Comparison of ENCODE assay signal across 9 cellular contexts in genomic region chr7:55065079-55065478, GRCh38. TPM values are rescaled to one million over a fixed set of nuclear protein-coding genes. Genes with fewer than 3 reads are reported as not detected.
A peak's percentile ranks its signal among the peaks of the same experiment; 100 is the strongest.
DNase-seq lines count a peak whose midpoint lies in the region; ATAC-seq, FAIRE-seq and TF ChIP-seq lines count a peak whose summit lies in the region.
"Had no signal": no experiment of that assay in that cellular context is flagged by ENCODE, and none has a peak within 500 bp of the region (broad histone marks: within the 10 kb centered on the region; RNA-seq: fewer than 3 reads in every experiment).

No MANE protein-coding gene starts in this region.

- CTCF ChIA-PET in MCF 10A (lab: Yijun Ruan, JAX): interaction anchor here (0.9 to 2.3 kb wide), 8 partner anchors 10 to 291 kb away, joined by 3 to 9 read pairs (median 8); no protein-coding TSS in a partner anchor
- CTCF ChIA-PET in activated CD4-positive, alpha-beta memory T cell treated with anti-CD3 and anti-CD28 coated beads for 36 hours (lab: Charles Lee): no interaction called here

- no peak for DNase-seq in GM18507 (ENCODE audit: extremely low spot score, insufficient read length, low read depth)
- DNase-seq in MCF 10A (ENCODE audit: unreplicated experiment): peak; percentile 95
- DNase-seq in mucosa of gallbladder (ENCODE audit: low spot score): peak; percentile 54
- no peak for DNase-seq in NCI-H146 treated with DMSO at 0.1 percent for 48 hours (lab: John Stamatoyannopoulos, UW; ENCODE audit: unreplicated experiment)
- DNase-seq in GF-D8 (lab: John Stamatoyannopoulos, UW): no peak
- no peak for DNase-seq in GM19239 (ENCODE audit: insufficient read length, low spot score)
- no peak for DNase-seq in activated CD4-positive, alpha-beta memory T cell treated with anti-CD3 and anti-CD28 coated beads for 36 hours

- peak overlapping the region; percentile 63 for H3K4me3 Mint-ChIP-seq in MCF 10A (ENCODE audit: unreplicated experiment)
- H3K4me3 Mint-ChIP-seq in activated CD4-positive, alpha-beta memory T cell treated with anti-CD3 and anti-CD28 coated beads for 36 hours: no peak overlapping the region
- H3K4me3 Mint-ChIP-seq: IgD-negative memory B cell had no signal

- intact Hi-C loops in MCF 10A (cut with micrococcal nuclease): loop anchor here (1.0 to 5.0 kb wide), 7 partner anchors 9 to 293 kb away; no protein-coding TSS in a partner anchor
- intact Hi-C loops in activated CD4-positive, alpha-beta memory T cell treated with anti-CD3 and anti-CD28 coated beads for 36 hours (cut with micrococcal nuclease): loop anchor here (1.0 kb wide), 1 partner anchor 8 kb away; no protein-coding TSS in a partner anchor

- H3K27me3 Mint-ChIP-seq in MCF 10A (ENCODE audit: insufficient read depth, unreplicated experiment): no peaks in the 10 kb centered on the region
- peaks cover 33% of the 10 kb centered on the region for H3K27me3 Mint-ChIP-seq in activated CD4-positive, alpha-beta memory T cell treated with anti-CD3 and anti-CD28 coated beads for 36 hours

- no peak for TF ChIP-seq CTCF in MCF 10A (IDR thresholded peaks at IDR 0.05; ENCODE audit: unreplicated experiment)

- H3K9me3 Mint-ChIP-seq in MCF 10A (ENCODE audit: unreplicated experiment): no peaks in the 10 kb centered on the region
- peaks cover 2% of the 10 kb centered on the region for H3K9me3 Mint-ChIP-seq in activated CD4-positive, alpha-beta memory T cell treated with anti-CD3 and anti-CD28 coated beads for 36 hours

- POLR2A ChIA-PET in MCF 10A (lab: Yijun Ruan, JAX): interaction anchor here (0.7 to 3.5 kb wide), 26 partner anchors 8 to 305 kb away, joined by 3 to 57 read pairs (median 6); partner anchors contain the start of gene EGFR
- POLR2A ChIA-PET in activated CD4-positive, alpha-beta memory T cell treated with anti-CD3 and anti-CD28 coated beads for 36 hours (lab: Charles Lee): interaction anchor here (0.6 kb wide), 1 partner anchor 578 kb away, joined by 3 read pairs; no protein-coding TSS in a partner anchor

- ATAC-seq in HG03439 (IDR thresholded peaks at IDR 0.05; ENCODE audit: unreplicated experiment): peak; percentile 50

- H3K4me1 Mint-ChIP-seq in MCF 10A (ENCODE audit: insufficient read depth, unreplicated experiment): peaks cover 81% of the 10 kb centered on the region
- H3K4me1 Mint-ChIP-seq in activated CD4-positive, alpha-beta memory T cell treated with anti-CD3 and anti-CD28 coated beads for 36 hours (ENCODE audit: low read depth): no peaks in the 10 kb centered on the region

- peaks cover 82% of the 10 kb centered on the region for H3K36me3 Mint-ChIP-seq in MCF 10A (ENCODE audit: insufficient read depth, unreplicated experiment)
- H3K36me3 Mint-ChIP-seq in activated CD4-positive, alpha-beta memory T cell treated with anti-CD3 and anti-CD28 coated beads for 36 hours: no peaks in the 10 kb centered on the region
- H3K36me3 Mint-ChIP-seq: IgD-negative memory B cell had no signal

- peak; percentile 21 for FAIRE-seq in GM18507 (lab: Jason Lieb, UNC)
- no peak for FAIRE-seq in GM19239 (lab: Jason Lieb, UNC)

- BruUV-seq in MCF 10A (replicated peaks; lab: Mats Ljungman, UMichigan): no TSS peak

- peak overlapping the region; percentile 93 for H3K27ac Mint-ChIP-seq in MCF 10A (ENCODE audit: low read depth, unreplicated experiment)
- H3K27ac Mint-ChIP-seq in activated CD4-positive, alpha-beta memory T cell treated with anti-CD3 and anti-CD28 coated beads for 36 hours: no peak overlapping the region

RNA-seq across cellular contexts. Expression of gene EGFR, which starts 46.3 kb away (rescaled TPM):
- total RNA-seq in MCF 10A (2022): 371 and 448 TPM in 2 replicates
- 87.3 TPM for total RNA-seq in mucosa of gallbladder
- total RNA-seq in activated CD4-positive, alpha-beta memory T cell treated with anti-CD3 and anti-CD28 coated beads for 36 hours: not detected

Comparison
In these comparisons a context has a peak if more than half of its experiments do, and no peak if none do; other contexts are left out.
1. DNase-seq: peak in MCF 10A (single experiment) and mucosa of gallbladder (single experiment); none in GM18507 (single experiment), NCI-H146 treated with DMSO at 0.1 percent for 48 hours (single experiment), GF-D8 (single experiment), GM19239 (single experiment) and activated CD4-positive, alpha-beta memory T cell treated with anti-CD3 and anti-CD28 coated beads for 36 hours (single experiment).
2. RNA of gene EGFR, which starts 46.3 kb away (total RNA-seq): 371 to 448 TPM in MCF 10A and 87.3 TPM in mucosa of gallbladder (single experiment); not detected in activated CD4-positive, alpha-beta memory T cell treated with anti-CD3 and anti-CD28 coated beads for 36 hours; every median in the first group is over 10 times any median in the second.